In genomic region chr17:16217002-16217635, GRCh38 we compare ENCODE assay signal across 1 cellular context.
TF ChIP-seq lines count a peak whose summit lies in the region.

Gene PIGL, plus strand, starts transcription at chr17:16217210. Its CDS starts 17 bp downstream, at chr17:16217227.

TF ChIP-seq in K562, 482 proteins besides CTCF, POLR2A, EP300 and RAD21 (continued from another document and continues in another):
- TF ChIP-seq, protein P1, sequence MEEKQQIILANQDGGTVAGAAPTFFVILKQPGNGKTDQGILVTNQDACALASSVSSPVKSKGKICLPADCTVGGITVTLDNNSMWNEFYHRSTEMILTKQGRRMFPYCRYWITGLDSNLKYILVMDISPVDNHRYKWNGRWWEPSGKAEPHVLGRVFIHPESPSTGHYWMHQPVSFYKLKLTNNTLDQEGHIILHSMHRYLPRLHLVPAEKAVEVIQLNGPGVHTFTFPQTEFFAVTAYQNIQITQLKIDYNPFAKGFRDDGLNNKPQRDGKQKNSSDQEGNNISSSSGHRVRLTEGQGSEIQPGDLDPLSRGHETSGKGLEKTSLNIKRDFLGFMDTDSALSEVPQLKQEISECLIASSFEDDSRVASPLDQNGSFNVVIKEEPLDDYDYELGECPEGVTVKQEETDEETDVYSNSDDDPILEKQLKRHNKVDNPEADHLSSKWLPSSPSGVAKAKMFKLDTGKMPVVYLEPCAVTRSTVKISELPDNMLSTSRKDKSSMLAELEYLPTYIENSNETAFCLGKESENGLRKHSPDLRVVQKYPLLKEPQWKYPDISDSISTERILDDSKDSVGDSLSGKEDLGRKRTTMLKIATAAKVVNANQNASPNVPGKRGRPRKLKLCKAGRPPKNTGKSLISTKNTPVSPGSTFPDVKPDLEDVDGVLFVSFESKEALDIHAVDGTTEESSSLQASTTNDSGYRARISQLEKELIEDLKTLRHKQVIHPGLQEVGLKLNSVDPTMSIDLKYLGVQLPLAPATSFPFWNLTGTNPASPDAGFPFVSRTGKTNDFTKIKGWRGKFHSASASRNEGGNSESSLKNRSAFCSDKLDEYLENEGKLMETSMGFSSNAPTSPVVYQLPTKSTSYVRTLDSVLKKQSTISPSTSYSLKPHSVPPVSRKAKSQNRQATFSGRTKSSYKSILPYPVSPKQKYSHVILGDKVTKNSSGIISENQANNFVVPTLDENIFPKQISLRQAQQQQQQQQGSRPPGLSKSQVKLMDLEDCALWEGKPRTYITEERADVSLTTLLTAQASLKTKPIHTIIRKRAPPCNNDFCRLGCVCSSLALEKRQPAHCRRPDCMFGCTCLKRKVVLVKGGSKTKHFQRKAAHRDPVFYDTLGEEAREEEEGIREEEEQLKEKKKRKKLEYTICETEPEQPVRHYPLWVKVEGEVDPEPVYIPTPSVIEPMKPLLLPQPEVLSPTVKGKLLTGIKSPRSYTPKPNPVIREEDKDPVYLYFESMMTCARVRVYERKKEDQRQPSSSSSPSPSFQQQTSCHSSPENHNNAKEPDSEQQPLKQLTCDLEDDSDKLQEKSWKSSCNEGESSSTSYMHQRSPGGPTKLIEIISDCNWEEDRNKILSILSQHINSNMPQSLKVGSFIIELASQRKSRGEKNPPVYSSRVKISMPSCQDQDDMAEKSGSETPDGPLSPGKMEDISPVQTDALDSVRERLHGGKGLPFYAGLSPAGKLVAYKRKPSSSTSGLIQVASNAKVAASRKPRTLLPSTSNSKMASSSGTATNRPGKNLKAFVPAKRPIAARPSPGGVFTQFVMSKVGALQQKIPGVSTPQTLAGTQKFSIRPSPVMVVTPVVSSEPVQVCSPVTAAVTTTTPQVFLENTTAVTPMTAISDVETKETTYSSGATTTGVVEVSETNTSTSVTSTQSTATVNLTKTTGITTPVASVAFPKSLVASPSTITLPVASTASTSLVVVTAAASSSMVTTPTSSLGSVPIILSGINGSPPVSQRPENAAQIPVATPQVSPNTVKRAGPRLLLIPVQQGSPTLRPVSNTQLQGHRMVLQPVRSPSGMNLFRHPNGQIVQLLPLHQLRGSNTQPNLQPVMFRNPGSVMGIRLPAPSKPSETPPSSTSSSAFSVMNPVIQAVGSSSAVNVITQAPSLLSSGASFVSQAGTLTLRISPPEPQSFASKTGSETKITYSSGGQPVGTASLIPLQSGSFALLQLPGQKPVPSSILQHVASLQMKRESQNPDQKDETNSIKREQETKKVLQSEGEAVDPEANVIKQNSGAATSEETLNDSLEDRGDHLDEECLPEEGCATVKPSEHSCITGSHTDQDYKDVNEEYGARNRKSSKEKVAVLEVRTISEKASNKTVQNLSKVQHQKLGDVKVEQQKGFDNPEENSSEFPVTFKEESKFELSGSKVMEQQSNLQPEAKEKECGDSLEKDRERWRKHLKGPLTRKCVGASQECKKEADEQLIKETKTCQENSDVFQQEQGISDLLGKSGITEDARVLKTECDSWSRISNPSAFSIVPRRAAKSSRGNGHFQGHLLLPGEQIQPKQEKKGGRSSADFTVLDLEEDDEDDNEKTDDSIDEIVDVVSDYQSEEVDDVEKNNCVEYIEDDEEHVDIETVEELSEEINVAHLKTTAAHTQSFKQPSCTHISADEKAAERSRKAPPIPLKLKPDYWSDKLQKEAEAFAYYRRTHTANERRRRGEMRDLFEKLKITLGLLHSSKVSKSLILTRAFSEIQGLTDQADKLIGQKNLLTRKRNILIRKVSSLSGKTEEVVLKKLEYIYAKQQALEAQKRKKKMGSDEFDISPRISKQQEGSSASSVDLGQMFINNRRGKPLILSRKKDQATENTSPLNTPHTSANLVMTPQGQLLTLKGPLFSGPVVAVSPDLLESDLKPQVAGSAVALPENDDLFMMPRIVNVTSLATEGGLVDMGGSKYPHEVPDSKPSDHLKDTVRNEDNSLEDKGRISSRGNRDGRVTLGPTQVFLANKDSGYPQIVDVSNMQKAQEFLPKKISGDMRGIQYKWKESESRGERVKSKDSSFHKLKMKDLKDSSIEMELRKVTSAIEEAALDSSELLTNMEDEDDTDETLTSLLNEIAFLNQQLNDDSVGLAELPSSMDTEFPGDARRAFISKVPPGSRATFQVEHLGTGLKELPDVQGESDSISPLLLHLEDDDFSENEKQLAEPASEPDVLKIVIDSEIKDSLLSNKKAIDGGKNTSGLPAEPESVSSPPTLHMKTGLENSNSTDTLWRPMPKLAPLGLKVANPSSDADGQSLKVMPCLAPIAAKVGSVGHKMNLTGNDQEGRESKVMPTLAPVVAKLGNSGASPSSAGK (IDR thresholded peaks at IDR 0.05), result peak; percentile 30; the same call in 1 of the 2 replicates
- TF ChIP-seq CBX1 (IDR thresholded peaks at IDR 0.05; ENCODE audit: low read depth) (peak; percentile 68; the same call in 1 of the 2 replicates), ETV5 (CRISPR knock-in tag; IDR thresholded peaks at IDR 0.05; ENCODE audit: low read depth) (peak; percentile 93), TCF3 (CRISPR knock-in tag; IDR thresholded peaks at IDR 0.05) (no peak), TFAP4 (CRISPR knock-in tag; IDR thresholded peaks at IDR 0.05; ENCODE audit: borderline replicate concordance) (peak; percentile 61; the same call in 1 of the 2 replicates), ZNF134 (CRISPR knock-in tag; conservative IDR thresholded peaks at IDR 0.05) (0 out of 2 replicates have a peak, but pooled peaks have one; percentile 10), GABPB1 (CRISPR knock-in tag; IDR thresholded peaks at IDR 0.05) (peak; percentile 95), TCF7L2 (IDR thresholded peaks at IDR 0.05; ENCODE audit: low read depth, low read length) (no peak), MEIS2 (IDR thresholded peaks at IDR 0.05; ENCODE audit: partially characterized antibody) (peak; percentile 60), RBBP5 (IDR thresholded peaks at IDR 0.05; ENCODE audit: borderline replicate concordance, insufficient read depth, low read length, poor library complexity, severe bottlenecking) (peak; percentile 75), SIN3B (IDR thresholded peaks at IDR 0.05; ENCODE audit: low read depth) (peak; percentile 96), PHF20 (IDR thresholded peaks at IDR 0.05; ENCODE audit: partially characterized antibody) (peak; percentile 77), SIN3A (IDR thresholded peaks at IDR 0.05; ENCODE audit: borderline replicate concordance in 2 of 2, control insufficient read depth in 1 of 2, low read depth in 2 of 2, low read length in 2 of 2) (peak in 1 of 2 experiments; percentile 56; a peak in 1 of 4 replicates), CEBPB (tag; IDR thresholded peaks at IDR 0.05) (no peak), MTA3 (IDR thresholded peaks at IDR 0.05; ENCODE audit: borderline replicate concordance) (peak; percentile 84), KDM5B (IDR thresholded peaks at IDR 0.05; ENCODE audit: insufficient replicate concordance, low read depth, low read length) (peak; percentile 94), SIX5 (IDR thresholded peaks at IDR 0.05; ENCODE audit: borderline replicate concordance in 1 of 2, insufficient read depth in 1 of 2, low read depth in 1 of 2, low read length in 2 of 2) (peak; percentile 43 to 48; a peak in 2 of 4 replicates), TCF7 (IDR thresholded peaks at IDR 0.05; ENCODE audit: borderline replicate concordance) (peak; percentile 70; the same call in 1 of the 2 replicates), ZNF431 (CRISPR knock-in tag; IDR thresholded peaks at IDR 0.05) (no peak), ERF (CRISPR knock-in tag; IDR thresholded peaks at IDR 0.05) (no peak), TAL1 (IDR thresholded peaks at IDR 0.05) (no peak), ETS1 (conservative IDR thresholded peaks at IDR 0.05; ENCODE audit: control insufficient read depth, low read depth, low read length) (peak; percentile 77; the same call in 1 of the 2 replicates), TOE1 (IDR thresholded peaks at IDR 0.05; ENCODE audit: borderline replicate concordance) (peak; percentile 65; the same call in 1 of the 2 replicates), TOE1 (CRISPR knock-in tag; IDR thresholded peaks at IDR 0.05; ENCODE audit: borderline replicate concordance, low read depth) (no peak), NRF1 (conservative IDR thresholded peaks at IDR 0.05 in 1 of 2, IDR thresholded peaks at IDR 0.05 in 1 of 2) (peak; percentile 89 to 92), JUNB (CRISPR knock-in tag; conservative IDR thresholded peaks at IDR 0.05) (no peak), TARDBP (IDR thresholded peaks at IDR 0.05) (0 out of 2 replicates have a peak, but pooled peaks have one; percentile 35), JUND (IDR thresholded peaks at IDR 0.05; ENCODE audit: borderline replicate concordance, low read depth, low read length) (peak; percentile 65), JUND (tag; IDR thresholded peaks at IDR 0.05; ENCODE audit: borderline replicate concordance, low read depth, low read length) (no peak; the same call in 2 of the 3 replicates), HCFC1 (IDR thresholded peaks at IDR 0.05; ENCODE audit: low read depth, low read length) (peak; percentile 82), NFIC (IDR thresholded peaks at IDR 0.05) (peak; percentile 55), BHLHE40 (IDR thresholded peaks at IDR 0.05; ENCODE audit: low read length) (no peak), ZBTB11 (CRISPR knock-in tag; IDR thresholded peaks at IDR 0.05) (peak; percentile 93 to 99 (median 98)), NR2C1 (IDR thresholded peaks at IDR 0.05) (peak; percentile 92), NR2C1 (tag; IDR thresholded peaks at IDR 0.05) (peak; percentile 97), SMAD1 (IDR thresholded peaks at IDR 0.05; ENCODE audit: low read depth, low read length, partially characterized antibody) (peak; percentile 79), E2F6 (IDR thresholded peaks at IDR 0.05; ENCODE audit: borderline replicate concordance in 1 of 2, extremely low read depth in 1 of 2, insufficient read depth in 1 of 2, insufficient read length in 1 of 2, low read depth in 1 of 2, low read length in 1 of 2, poor library complexity in 1 of 2, severe bottlenecking in 1 of 2) (peak; percentile 13 to 72)
- TF ChIP-seq, protein P2, sequence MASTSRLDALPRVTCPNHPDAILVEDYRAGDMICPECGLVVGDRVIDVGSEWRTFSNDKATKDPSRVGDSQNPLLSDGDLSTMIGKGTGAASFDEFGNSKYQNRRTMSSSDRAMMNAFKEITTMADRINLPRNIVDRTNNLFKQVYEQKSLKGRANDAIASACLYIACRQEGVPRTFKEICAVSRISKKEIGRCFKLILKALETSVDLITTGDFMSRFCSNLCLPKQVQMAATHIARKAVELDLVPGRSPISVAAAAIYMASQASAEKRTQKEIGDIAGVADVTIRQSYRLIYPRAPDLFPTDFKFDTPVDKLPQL (IDR thresholded peaks at IDR 0.05; ENCODE audit: extremely low read depth, insufficient read length), result peak; percentile 75
